21 cellular contexts compared by ENCODE assay signal in genomic region chr1:13681921-13682320, GRCh38.
"Had no signal": no experiment of that assay in that cellular context is flagged by ENCODE, and none has a peak within 500 bp of the region (broad histone marks: within the 10 kb centered on the region; RNA-seq: fewer than 3 reads in every experiment).

No MANE protein-coding gene starts in this region.

- H3K9ac ChIP-seq: neural progenitor cell, parathyroid adenoma had no signal

- H3K4me2 ChIP-seq: neural progenitor cell had no signal

- ATAC-seq: left lobe of liver; mucosa of descending colon; right lobe of liver; stimulated activated naive B cell treated with anti-CD40 and anti-IgM and Interleukin-4, amounts not matched to agents 10 μg/mL and 1 μg/mL and 100 μg/mL, for 72 hours; upper lobe of right lung had no signal

- H3K27ac ChIP-seq: colonic mucosa, esophagus muscularis mucosa, neural progenitor cell, parathyroid adenoma, right lobe of liver, transverse colon, upper lobe of right lung, uterus had no signal

- H3K4me1 ChIP-seq: colonic mucosa, neural progenitor cell, parathyroid adenoma, right lobe of liver, transverse colon, upper lobe of right lung, uterus had no signal

- H3K4me3 ChIP-seq: colonic mucosa, esophagus muscularis mucosa, lung, mucosa of descending colon, neural progenitor cell, right lobe of liver, transverse colon, upper lobe of right lung, uterus had no signal

- H3K9me3 ChIP-seq: colonic mucosa, esophagus muscularis mucosa, mucosa of descending colon, right lobe of liver, transverse colon, upper lobe of right lung, uterus had no signal

- H3K36me3 ChIP-seq: colonic mucosa, esophagus muscularis mucosa, neural progenitor cell, right lobe of liver, transverse colon, upper lobe of right lung, uterus had no signal

- DNase-seq: colonic mucosa; effector CD8-positive, alpha-beta T cell; endodermal cell; head of caudate nucleus; kidney; mesenchymal stem cell; mucosa of descending colon; naive B cell; right lobe of liver; small intestine; stimulated activated CD4-positive, alpha-beta T cell treated with anti-CD3 and anti-CD28 coated beads, Interleukin-15, amount 100 ng/mL, for 24 hours; stimulated activated CD4-positive, alpha-beta T cell treated with anti-CD3 and anti-CD28 coated beads, Interleukin-2, amount 100 ng/mL, for 48 hours; stimulated activated naive B cell treated with anti-CD40 and anti-IgM and Interleukin-4, amounts not matched to agents 10 μg/mL and 1 μg/mL and 100 μg/mL, for 72 hours; transverse colon; upper lobe of right lung; uterus had no signal

- H3K27me3 ChIP-seq: colonic mucosa, esophagus muscularis mucosa, neural progenitor cell, uterus had no signal
